Comparison of ENCODE assay signal across 15 cellular contexts in the genomic region with DNA sequence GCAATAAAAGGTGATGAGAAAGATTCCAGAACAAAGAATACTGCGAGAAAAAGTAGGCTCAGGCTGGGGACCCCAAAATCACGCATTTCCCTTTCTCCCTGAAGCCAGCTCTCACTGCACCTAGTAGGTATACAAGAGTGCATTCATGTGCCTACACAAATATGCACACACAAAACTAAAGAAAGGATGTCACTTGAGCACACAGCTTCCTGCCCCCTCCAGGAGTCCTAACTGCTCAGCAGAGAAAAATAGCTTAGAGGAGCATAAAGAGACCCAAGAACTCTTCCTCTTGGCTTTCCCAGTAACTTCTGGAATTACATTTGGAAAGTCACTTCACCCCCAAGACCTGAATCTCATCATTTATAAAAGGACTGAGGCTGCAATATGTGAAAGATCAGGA.
"Had no signal": no experiment of that assay in that cellular context is flagged by ENCODE, and none has a peak within 500 bp of the region (broad histone marks: within the 10 kb centered on the region; RNA-seq: fewer than 3 reads in every experiment).

No MANE protein-coding gene starts in this region.

- H3K27ac Mint-ChIP-seq: activated CD4-positive, alpha-beta memory T cell treated with anti-CD3 and anti-CD28 coated beads, Interleukin-2, amount 10 ng/mL, durations not matched to agents 7 days and 5 days had no signal

- H3K4me3 Mint-ChIP-seq: activated CD4-positive, alpha-beta memory T cell treated with anti-CD3 and anti-CD28 coated beads, Interleukin-2, amount 10 ng/mL, durations not matched to agents 7 days and 5 days; brain had no signal

- H3K4me1 ChIP-seq: parathyroid adenoma had no signal

- ATAC-seq: left lung had no signal

- H3K9ac ChIP-seq: parathyroid adenoma had no signal

- H3K9me3 ChIP-seq: left lung, tibial nerve had no signal

- DNase-seq: activated CD4-positive, alpha-beta memory T cell treated with anti-CD3 and anti-CD28 coated beads, Interleukin-2, amount 10 ng/mL, durations not matched to agents 7 days and 5 days; activated CD8-positive, alpha-beta memory T cell treated with anti-CD3 and anti-CD28 coated beads, Interleukin-2, amount 50 U/mL, for 48 hours; activated naive CD4-positive, alpha-beta T cell treated with Interleukin-2 at 50 U/mL for 16 hours; amygdala; cerebellar nuclear complex; esophagus squamous epithelium; foreskin fibroblast; islet precursor cell; left lung; mesendoderm; T1000 had no signal

- H3K36me3 ChIP-seq: esophagus squamous epithelium, left lung, tibial nerve had no signal

- H3K27ac ChIP-seq: esophagus squamous epithelium, left lung, parathyroid adenoma, skin epidermis, tibial nerve had no signal

- H3K4me3 ChIP-seq: esophagus squamous epithelium, left lung, skin epidermis, tibial nerve had no signal

- H2AFZ ChIP-seq: parathyroid adenoma had no signal

- H3K27me3 Mint-ChIP-seq: activated CD4-positive, alpha-beta memory T cell treated with anti-CD3 and anti-CD28 coated beads, Interleukin-2, amount 10 ng/mL, durations not matched to agents 7 days and 5 days; brain had no signal

- H3K27me3 ChIP-seq: esophagus squamous epithelium, left lung, tibial nerve had no signal
